23 cellular contexts compared by ENCODE assay signal in genomic region chr2:132252894-132253264, GRCh38.
"Had no signal": no experiment of that assay in that cellular context is flagged by ENCODE, and none has a peak within 500 bp of the region (broad histone marks: within the 10 kb centered on the region; RNA-seq: fewer than 3 reads in every experiment).

No MANE protein-coding gene starts in this region.

- H3K27ac ChIP-seq: SK-N-MC had no signal

- ATAC-seq: activated CD8-positive, alpha-beta T cell treated with anti-CD3 and anti-CD28 coated beads for 36 hours; activated T-cell treated with anti-CD3 and anti-CD28 coated beads, Interleukin-2, amount 50 U/mL, for 72 hours; Panc1; Right ventricle myocardium inferior; T-cell had no signal

- H3K4me3 ChIP-seq: SK-N-MC had no signal

- DNase-seq: activated B cell treated with CpG ODN at 0.5 μM for 24 hours; activated CD4-positive, alpha-beta T cell treated with anti-CD3 and anti-CD28 coated beads, Interleukin-2, amount 10 ng/mL, durations not matched to agents 7 days and 5 days; activated CD8-positive, alpha-beta memory T cell treated with anti-CD3 and anti-CD28 coated beads, Interleukin-2, amount 50 U/mL, for 4 hours; activated CD8-positive, alpha-beta T cell treated with anti-CD3 and anti-CD28 coated beads for 36 hours; activated gamma-delta T cell treated with Interleukin-2 at 50 U/mL for 16 hours; activated naive CD4-positive, alpha-beta T cell treated with anti-CD3 and anti-CD28 coated beads, Interleukin-2, amount 10 ng/mL, durations not matched to agents 7 days and 5 days; activated naive CD8-positive, alpha-beta T cell treated with anti-CD3 and anti-CD28 coated beads for 36 hours; activated T-cell treated with anti-CD3 and anti-CD28 coated beads, Interleukin-2, amount 50 U/mL, for 72 hours; caudate nucleus; NCI-H1048; NCI-H1930; NCI-H510A treated with DMSO at 0.1 percent for 48 hours; NCI-H69; NK-92 treated with Interleukin-12 subunit alpha and Interleukin-12 subunit beta, amount 100 ng/mL, for 24 hours; OCI-M1; RPMI8226; T-cell; T-helper 2 cell; T1000 had no signal

- FAIRE-seq: TTC549 had no signal
